ENCODE assay signal across 1 cellular context in genomic region chr17:57285681-57286080, GRCh38.
TF ChIP-seq lines count a peak whose summit lies in the region.

No MANE protein-coding gene starts in this region.

TF ChIP-seq in H1, 55 proteins besides CTCF, POLR2A, EP300 and RAD21:
- no peak for TF ChIP-seq SP1 (IDR thresholded peaks at IDR 0.05; ENCODE audit: low read depth, low read length)
